In genomic region chr6:151240036-151240685, GRCh38 we compare ENCODE assay signal across 8 cellular contexts. TPM values are rescaled to one million over a fixed set of nuclear protein-coding genes. Genes with fewer than 3 reads are reported as not detected.
DNase-seq lines count a peak whose midpoint lies in the region; ATAC-seq and TF ChIP-seq lines count a peak whose summit lies in the region.

No MANE protein-coding gene starts in this region.

- POLR2A ChIA-PET in HEK293 (lab: Yijun Ruan, JAX) = interaction anchor here (0.6 to 1.5 kb wide), 10 partner anchors 9 to 150 kb away, joined by 3 to 11 read pairs (median 4); no protein-coding TSS in a partner anchor

- H3K27me3 ChIP-seq in RWPE2 (ENCODE audit: insufficient read depth, poor library complexity, severe bottlenecking) = no peaks in the 10 kb centered on the region
- H3K27me3 ChIP-seq in skeletal muscle satellite cell (ENCODE audit: control insufficient read depth, insufficient read depth, low read length) = no peaks in the 10 kb centered on the region

- DNase-seq in AG09309 (ENCODE audit: low read depth) (no peak), RWPE2 (ENCODE audit: low spot score) (peak; percentile 60), cardiac fibroblast (ENCODE audit: low read depth in 2 of 2) (peak; percentile 82 to 86), iPS-NIHi7 (ENCODE audit: extremely low spot score) (peak; percentile 94)

- ATAC-seq in RWPE2 (ENCODE audit: low read depth) (peak; percentile 54), GM21528 (IDR thresholded peaks at IDR 0.05; ENCODE audit: low FRiP score, unreplicated experiment) (no peak), HG03135 (IDR thresholded peaks at IDR 0.05; ENCODE audit: unreplicated experiment) (no peak)

- H3K4me2 ChIP-seq in skeletal muscle satellite cell (ENCODE audit: low read length) = peak overlapping the region; percentile 83

- no peaks in the 10 kb centered on the region for H3K36me3 ChIP-seq in HEK293 (ENCODE audit: control insufficient read depth in 2 of 2, insufficient read depth in 1 of 2, low read length in 2 of 2)
- no peaks in the 10 kb centered on the region for H3K36me3 ChIP-seq in RWPE2 (ENCODE audit: low read depth)
- H3K36me3 ChIP-seq in skeletal muscle satellite cell (ENCODE audit: insufficient read depth, low read length) = peaks cover 8% of the 10 kb centered on the region

- no peak for TF ChIP-seq CTCF in AG09309 (IDR thresholded peaks at IDR 0.05; ENCODE audit: control insufficient read depth, insufficient read depth, low read depth, low read length, missing control alignments)
- peak; percentile 65 for TF ChIP-seq CTCF in HEK293 (tag by site-specific recombination; IDR thresholded peaks at IDR 0.05)
- TF ChIP-seq CTCF in RWPE2 (IDR thresholded peaks at IDR 0.05; ENCODE audit: poor library complexity, severe bottlenecking) = peak; percentile 13
- TF ChIP-seq CTCF in cardiac fibroblast (IDR thresholded peaks at IDR 0.05; ENCODE audit: low read depth, low read length) = no peak

- H3K9me3 ChIP-seq in HEK293 (ENCODE audit: control insufficient read depth, insufficient read depth, low read depth, low read length) (no peaks in the 10 kb centered on the region), RWPE2 (ENCODE audit: severe bottlenecking) (no peaks in the 10 kb centered on the region), skeletal muscle satellite cell (replicated peaks; ENCODE audit: low read length) (no peaks in the 10 kb centered on the region)

- CTCF ChIA-PET in HEK293 (lab: Yijun Ruan, JAX) = interaction anchor here (1.2 to 5.3 kb wide), 3 partner anchors 71 to 226 kb away, joined by 3 to 34 read pairs (median 5); no protein-coding TSS in a partner anchor

- peak overlapping the region; percentile 91 for H3K9ac ChIP-seq in skeletal muscle satellite cell (ENCODE audit: low read depth, low read length)

- H3K4me1 ChIP-seq in HEK293 (ENCODE audit: control insufficient read depth, insufficient read depth, low read length) = peaks cover 9% of the 10 kb centered on the region; the same call in 1 of the 2 replicates
- no peaks in the 10 kb centered on the region for H3K4me1 ChIP-seq in RWPE2 (ENCODE audit: insufficient read depth, poor library complexity, severe bottlenecking)
- H3K4me1 ChIP-seq in skeletal muscle satellite cell (ENCODE audit: control insufficient read depth, insufficient read depth, low read length) = peaks cover 31% of the 10 kb centered on the region

- peak overlapping the region; percentile 64; the same call in 1 of the 2 replicates for H3K27ac ChIP-seq in HEK293 (ENCODE audit: extremely low read depth, low read depth, low read length)
- no peak overlapping the region for H3K27ac ChIP-seq in RWPE2 (ENCODE audit: poor library complexity, severe bottlenecking)

- H3K4me3 ChIP-seq in AG09309 (ENCODE audit: control insufficient read depth, low read depth, low read length) (peak overlapping the region; percentile 70), HEK293 (ENCODE audit: low read depth, low read length) (peak overlapping the region; percentile 67), RWPE2 (ENCODE audit: severe bottlenecking) (peak overlapping the region; percentile 45), cardiac fibroblast (replicated peaks in 1 of 2; ENCODE audit: low read depth in 2 of 2, low read length in 2 of 2) (peak overlapping the region; percentile 89 to 93), skeletal muscle satellite cell (ENCODE audit: low read length) (peak overlapping the region; percentile 85)

TF ChIP-seq in HEK293, 187 proteins besides CTCF, POLR2A, EP300 and RAD21 (continues in another document):
- TF ChIP-seq ZNF660 (tag by site-specific recombination; IDR thresholded peaks at IDR 0.05) (peak; percentile 60; the same call in 1 of the 2 replicates), SCRT2 (tag by site-specific recombination; IDR thresholded peaks at IDR 0.05) (no peak), ZNF658 (tag by site-specific recombination; IDR thresholded peaks at IDR 0.05) (no peak), RBAK (tag by site-specific recombination; IDR thresholded peaks at IDR 0.05) (no peak), KLF1 (tag by site-specific recombination; IDR thresholded peaks at IDR 0.05) (peak; percentile 95), ZSCAN30 (tag by site-specific recombination; IDR thresholded peaks at IDR 0.05) (no peak), ZNF132 (tag by site-specific recombination; IDR thresholded peaks at IDR 0.05; ENCODE audit: borderline replicate concordance) (no peak), PATZ1 (tag by site-specific recombination; IDR thresholded peaks at IDR 0.05) (peak; percentile 87), ZNF138 (tag by site-specific recombination; IDR thresholded peaks at IDR 0.05; ENCODE audit: borderline replicate concordance) (no peak), ZNF549 (tag by site-specific recombination; IDR thresholded peaks at IDR 0.05) (no peak), KLF17 (tag by site-specific recombination; IDR thresholded peaks at IDR 0.05) (peak; percentile 78), OVOL3 (tag by site-specific recombination; IDR thresholded peaks at IDR 0.05) (no peak), PRDM6 (tag by site-specific recombination; IDR thresholded peaks at IDR 0.05) (no peak), SP2 (tag by site-specific recombination; IDR thresholded peaks at IDR 0.05) (peak; percentile 61), ZFHX2 (tag by site-specific recombination; conservative IDR thresholded peaks at IDR 0.05) (peak; percentile 48), ZNF580 (tag by site-specific recombination; IDR thresholded peaks at IDR 0.05) (no peak), ZNF626 (tag by site-specific recombination; IDR thresholded peaks at IDR 0.05) (no peak)
- TF ChIP-seq, protein P1, sequence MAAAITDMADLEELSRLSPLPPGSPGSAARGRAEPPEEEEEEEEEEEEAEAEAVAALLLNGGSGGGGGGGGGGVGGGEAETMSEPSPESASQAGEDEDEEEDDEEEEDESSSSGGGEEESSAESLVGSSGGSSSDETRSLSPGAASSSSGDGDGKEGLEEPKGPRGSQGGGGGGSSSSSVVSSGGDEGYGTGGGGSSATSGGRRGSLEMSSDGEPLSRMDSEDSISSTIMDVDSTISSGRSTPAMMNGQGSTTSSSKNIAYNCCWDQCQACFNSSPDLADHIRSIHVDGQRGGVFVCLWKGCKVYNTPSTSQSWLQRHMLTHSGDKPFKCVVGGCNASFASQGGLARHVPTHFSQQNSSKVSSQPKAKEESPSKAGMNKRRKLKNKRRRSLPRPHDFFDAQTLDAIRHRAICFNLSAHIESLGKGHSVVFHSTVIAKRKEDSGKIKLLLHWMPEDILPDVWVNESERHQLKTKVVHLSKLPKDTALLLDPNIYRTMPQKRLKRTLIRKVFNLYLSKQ (tag by site-specific recombination; IDR thresholded peaks at IDR 0.05; ENCODE audit: borderline replicate concordance) = no peak
- TF ChIP-seq, protein P2, sequence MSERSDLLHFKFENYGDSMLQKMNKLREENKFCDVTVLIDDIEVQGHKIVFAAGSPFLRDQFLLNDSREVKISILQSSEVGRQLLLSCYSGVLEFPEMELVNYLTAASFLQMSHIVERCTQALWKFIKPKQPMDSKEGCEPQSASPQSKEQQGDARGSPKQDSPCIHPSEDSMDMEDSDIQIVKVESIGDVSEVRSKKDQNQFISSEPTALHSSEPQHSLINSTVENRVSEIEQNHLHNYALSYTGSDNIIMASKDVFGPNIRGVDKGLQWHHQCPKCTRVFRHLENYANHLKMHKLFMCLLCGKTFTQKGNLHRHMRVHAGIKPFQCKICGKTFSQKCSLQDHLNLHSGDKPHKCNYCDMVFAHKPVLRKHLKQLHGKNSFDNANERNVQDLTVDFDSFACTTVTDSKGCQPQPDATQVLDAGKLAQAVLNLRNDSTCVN (tag by site-specific recombination; optimal IDR thresholded peaks at IDR 0.05) = peak; percentile 90

RNA-seq across cellular contexts. Expression of gene AKAP12, which starts 0.4 kb away (rescaled TPM):
- 146 and 264 TPM in 2 replicates for total RNA-seq in skeletal muscle satellite cell (2012; rRNA removed)

Comparison
In these comparisons a context has a peak if more than half of its experiments do, and no peak if none do; other contexts are left out.
1. CTCF ChIP-seq: peak in HEK293 (single experiment) and RWPE2 (single experiment); none in AG09309 (single experiment) and cardiac fibroblast (single experiment).
2. Peak in every context shown above with its lines, with median percentiles within 50 percentile points of each other: H3K4me3 ChIP-seq.